In the genomic region with DNA sequence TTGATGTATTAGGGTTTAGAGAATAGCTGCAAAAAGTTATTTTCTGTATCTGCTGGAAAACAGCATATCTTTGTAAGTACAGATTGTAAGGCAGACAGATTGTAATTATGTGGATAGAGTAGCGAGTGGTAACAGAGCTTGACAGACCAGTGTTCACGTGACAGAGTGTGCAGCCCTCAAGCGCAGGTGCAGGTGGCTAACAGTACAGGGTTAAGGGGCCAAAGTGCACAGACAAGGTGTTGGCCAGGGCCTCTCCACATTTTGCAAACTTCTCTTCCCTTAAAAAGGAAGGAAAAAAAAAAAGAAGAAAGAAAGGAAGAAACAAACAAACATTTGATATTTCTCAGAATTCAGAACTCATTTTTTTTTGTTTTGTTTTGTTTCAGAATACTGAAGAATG, we compare ENCODE assay signal across 1 cellular context.
TF ChIP-seq lines count a peak whose summit lies in the region.

No MANE protein-coding gene starts in this region.

TF ChIP-seq in liver, 16 proteins besides CTCF, POLR2A, EP300 and RAD21 (continued from another document):
- TF ChIP-seq, protein P1, sequence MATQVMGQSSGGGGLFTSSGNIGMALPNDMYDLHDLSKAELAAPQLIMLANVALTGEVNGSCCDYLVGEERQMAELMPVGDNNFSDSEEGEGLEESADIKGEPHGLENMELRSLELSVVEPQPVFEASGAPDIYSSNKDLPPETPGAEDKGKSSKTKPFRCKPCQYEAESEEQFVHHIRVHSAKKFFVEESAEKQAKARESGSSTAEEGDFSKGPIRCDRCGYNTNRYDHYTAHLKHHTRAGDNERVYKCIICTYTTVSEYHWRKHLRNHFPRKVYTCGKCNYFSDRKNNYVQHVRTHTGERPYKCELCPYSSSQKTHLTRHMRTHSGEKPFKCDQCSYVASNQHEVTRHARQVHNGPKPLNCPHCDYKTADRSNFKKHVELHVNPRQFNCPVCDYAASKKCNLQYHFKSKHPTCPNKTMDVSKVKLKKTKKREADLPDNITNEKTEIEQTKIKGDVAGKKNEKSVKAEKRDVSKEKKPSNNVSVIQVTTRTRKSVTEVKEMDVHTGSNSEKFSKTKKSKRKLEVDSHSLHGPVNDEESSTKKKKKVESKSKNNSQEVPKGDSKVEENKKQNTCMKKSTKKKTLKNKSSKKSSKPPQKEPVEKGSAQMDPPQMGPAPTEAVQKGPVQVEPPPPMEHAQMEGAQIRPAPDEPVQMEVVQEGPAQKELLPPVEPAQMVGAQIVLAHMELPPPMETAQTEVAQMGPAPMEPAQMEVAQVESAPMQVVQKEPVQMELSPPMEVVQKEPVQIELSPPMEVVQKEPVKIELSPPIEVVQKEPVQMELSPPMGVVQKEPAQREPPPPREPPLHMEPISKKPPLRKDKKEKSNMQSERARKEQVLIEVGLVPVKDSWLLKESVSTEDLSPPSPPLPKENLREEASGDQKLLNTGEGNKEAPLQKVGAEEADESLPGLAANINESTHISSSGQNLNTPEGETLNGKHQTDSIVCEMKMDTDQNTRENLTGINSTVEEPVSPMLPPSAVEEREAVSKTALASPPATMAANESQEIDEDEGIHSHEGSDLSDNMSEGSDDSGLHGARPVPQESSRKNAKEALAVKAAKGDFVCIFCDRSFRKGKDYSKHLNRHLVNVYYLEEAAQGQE (IDR thresholded peaks at IDR 0.05) = peak; percentile 34
- TF ChIP-seq HNF4G (IDR thresholded peaks at IDR 0.05) (peak; percentile 79), YY1 (IDR thresholded peaks at IDR 0.05) (no peak), HNF4A (conservative IDR thresholded peaks at IDR 0.05) (peak; percentile 94 to 96), FOXA1 (IDR thresholded peaks at IDR 0.05) (no peak), SP1 (IDR thresholded peaks at IDR 0.05) (peak; percentile 68)
- TF ChIP-seq, protein P2, sequence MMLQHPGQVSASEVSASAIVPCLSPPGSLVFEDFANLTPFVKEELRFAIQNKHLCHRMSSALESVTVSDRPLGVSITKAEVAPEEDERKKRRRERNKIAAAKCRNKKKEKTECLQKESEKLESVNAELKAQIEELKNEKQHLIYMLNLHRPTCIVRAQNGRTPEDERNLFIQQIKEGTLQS (IDR thresholded peaks at IDR 0.05) = no peak
